ENCODE assay signal across 8 cellular contexts in genomic region chr17:4808378-4808767, GRCh38. TPM values are rescaled to one million over a fixed set of nuclear protein-coding genes. Genes with fewer than 3 reads are reported as not detected.
DNase-seq lines count a peak whose midpoint lies in the region; ATAC-seq and TF ChIP-seq lines count a peak whose summit lies in the region.

No MANE protein-coding gene starts in this region.

- no peaks in the 10 kb centered on the region for H3K27me3 ChIP-seq in CD4-positive, CD25-positive, alpha-beta regulatory T cell (ENCODE audit: control insufficient read depth, insufficient read depth, low read length)
- H3K27me3 ChIP-seq in PC-9 (ENCODE audit: insufficient read depth, low read depth) (no peaks in the 10 kb centered on the region), esophagus squamous epithelium (no peaks in the 10 kb centered on the region), BE2C (no peaks in the 10 kb centered on the region), smooth muscle cell (ENCODE audit: low read depth) (no peaks in the 10 kb centered on the region)

- TSS peak; percentile 38 for BruUV-seq in PC-9 (replicated peaks; lab: Mats Ljungman, UMichigan)

- H3K36me3 Mint-ChIP-seq in CD4-positive, CD25-positive, alpha-beta regulatory T cell = peaks cover 8% of the 10 kb centered on the region

- no peaks in the 10 kb centered on the region for H4K20me1 ChIP-seq in PC-9 (ENCODE audit: insufficient read depth)
- no peaks in the 10 kb centered on the region for H4K20me1 ChIP-seq in smooth muscle cell (ENCODE audit: low read depth)

- TF ChIP-seq POLR2A in esophagus squamous epithelium (IDR thresholded peaks at IDR 0.05) = no peak

- H3F3A ChIP-seq in PC-9 (ENCODE audit: insufficient read depth, low read depth) = peaks cover 32% of the 10 kb centered on the region
- H3F3A ChIP-seq in smooth muscle cell (ENCODE audit: low read depth) = no peaks in the 10 kb centered on the region

- H3K9ac ChIP-seq in smooth muscle cell (ENCODE audit: low read depth) = no peak overlapping the region

- ATAC-seq in CD4-positive, CD25-positive, alpha-beta regulatory T cell (ENCODE audit: low read depth in 2 of 2) = no peak

- CTCF ChIA-PET in PC-9 (lab: Charles Lee) = interaction anchor here (0.6 to 0.7 kb wide), 2 partner anchors 22 to 87 kb away, joined by 3 read pairs; no protein-coding TSS in a partner anchor

- H3K4me2 ChIP-seq in PC-9 (peak overlapping the region; percentile 83), smooth muscle cell (no peak overlapping the region)

- H3K27ac ChIP-seq in CD4-positive, CD25-positive, alpha-beta regulatory T cell (ENCODE audit: insufficient read depth, low read length, poor library complexity, severe bottlenecking) = no peak overlapping the region
- H3K27ac ChIP-seq in PC-9 (no peak overlapping the region), esophagus squamous epithelium (peak overlapping the region; percentile 78 to 92 (median 89)), smooth muscle cell (ENCODE audit: low read depth) (no peak overlapping the region)

- POLR2A ChIA-PET in PC-9 (lab: Charles Lee; ENCODE audit: unreplicated experiment) = interaction anchor here (0.6 to 1.1 kb wide), 3 partner anchors 18 to 87 kb away, joined by 3 to 12 read pairs (median 4); no protein-coding TSS in a partner anchor

- no peak for DNase-seq in CD4-positive, CD25-positive, alpha-beta regulatory T cell
- DNase-seq in PC-9 (peak in 1 of 2 experiments; percentile 19), esophagus squamous epithelium (lab: John Stamatoyannopoulos, UW) (no peak), occipital lobe (lab: John Stamatoyannopoulos, UW) (peak; percentile 26), BE2C (no peak), smooth muscle cell (lab: John Stamatoyannopoulos, UW; ENCODE audit: unreplicated experiment) (no peak)
- DNase-seq in stimulated activated CD4-positive, alpha-beta T cell treated with anti-CD3 and anti-CD28 coated beads, Interleukin-2, amount 100 ng/mL, for 24 hours = no peak
- DNase-seq in effector CD4-positive, alpha-beta T cell = no peak

- peak overlapping the region in 1 of 3 donors; percentile 42 for H3K27ac Mint-ChIP-seq in CD4-positive, CD25-positive, alpha-beta regulatory T cell

- H3K79me2 ChIP-seq in PC-9 (ENCODE audit: low read depth) (no peaks in the 10 kb centered on the region), smooth muscle cell (ENCODE audit: low read depth) (no peaks in the 10 kb centered on the region)

- peak overlapping the region; percentile 78 to 92 (median 82) for H3K4me3 Mint-ChIP-seq in CD4-positive, CD25-positive, alpha-beta regulatory T cell

- H3K9me3 ChIP-seq in CD4-positive, CD25-positive, alpha-beta regulatory T cell (ENCODE audit: control insufficient read depth in 2 of 2, low read length in 2 of 2) = no peaks in the 10 kb centered on the region
- H3K9me3 ChIP-seq in PC-9 (ENCODE audit: insufficient read depth, low read depth) (no peaks in the 10 kb centered on the region), esophagus squamous epithelium (no peaks in the 10 kb centered on the region), BE2C (no peaks in the 10 kb centered on the region), smooth muscle cell (replicated peaks; ENCODE audit: low read depth) (no peaks in the 10 kb centered on the region)

- intact Hi-C loops in PC-9 (cut with micrococcal nuclease; ENCODE audit: unreplicated experiment) = loop anchor here (5.0 kb wide), 1 partner anchor 74 kb away; no protein-coding TSS in a partner anchor
- intact Hi-C loops in esophagus squamous epithelium (cut with DNase I) = no loop called here

- no peak for TF ChIP-seq CTCF in PC-9 (conservative IDR thresholded peaks at IDR 0.05)
- TF ChIP-seq CTCF in esophagus squamous epithelium (IDR thresholded peaks at IDR 0.05) = peak in 1 of 6 experiments; percentile 11
- TF ChIP-seq CTCF in BE2C (IDR thresholded peaks at IDR 0.05; ENCODE audit: low read depth, low read length) = no peak
- TF ChIP-seq CTCF in smooth muscle cell (IDR thresholded peaks at IDR 0.05; ENCODE audit: borderline replicate concordance, insufficient read depth, poor library complexity, severe bottlenecking) = no peak

- H2AFZ ChIP-seq in PC-9 (no peak overlapping the region), smooth muscle cell (ENCODE audit: low read depth) (no peak overlapping the region)

- no peaks in the 10 kb centered on the region for H3K9me3 Mint-ChIP-seq in CD4-positive, CD25-positive, alpha-beta regulatory T cell

- H3K4me1 Mint-ChIP-seq in CD4-positive, CD25-positive, alpha-beta regulatory T cell = peaks cover 6 to 22% (median 15%) of the 10 kb centered on the region in 4 donors

- no peaks in the 10 kb centered on the region for H3K27me3 Mint-ChIP-seq in CD4-positive, CD25-positive, alpha-beta regulatory T cell

- H3K4me1 ChIP-seq in CD4-positive, CD25-positive, alpha-beta regulatory T cell (ENCODE audit: control insufficient read depth, insufficient read depth, low read length, poor library complexity, severe bottlenecking) = peaks cover 14% of the 10 kb centered on the region
- H3K4me1 ChIP-seq in PC-9 (replicated peaks; ENCODE audit: insufficient read depth) = peaks cover 38% of the 10 kb centered on the region
- H3K4me1 ChIP-seq in esophagus squamous epithelium = peaks cover 14 to 61% (median 21%) of the 10 kb centered on the region in 3 donors
- no peaks in the 10 kb centered on the region for H3K4me1 ChIP-seq in BE2C
- H3K4me1 ChIP-seq in smooth muscle cell (ENCODE audit: low read depth) = peaks cover 10% of the 10 kb centered on the region

- 12 to 24% methylated on average over 6 of the region's 6 CpGs for WGBS in esophagus squamous epithelium, 2 donors
- WGBS in smooth muscle cell (ENCODE audit: low lambda C conversion rate) = 92% methylated on average over 6 of the region's 6 CpGs

- H3K36me3 ChIP-seq in CD4-positive, CD25-positive, alpha-beta regulatory T cell (ENCODE audit: control insufficient read depth, insufficient read depth, low read length) = peaks cover 4% of the 10 kb centered on the region
- H3K36me3 ChIP-seq in PC-9 (ENCODE audit: low read depth) (0 out of 2 replicates have a peak, but pooled peaks cover 9% of the 10 kb centered on the region), esophagus squamous epithelium (peaks cover 0 to 35% (median 11%) of the 10 kb centered on the region in 3 donors), BE2C (no peaks in the 10 kb centered on the region), smooth muscle cell (ENCODE audit: low read depth) (no peaks in the 10 kb centered on the region)

- no peaks in the 10 kb centered on the region for H3K9me2 ChIP-seq in PC-9 (ENCODE audit: insufficient read depth)

- no peak overlapping the region for H3K4me3 ChIP-seq in CD4-positive, CD25-positive, alpha-beta regulatory T cell (ENCODE audit: low read depth, low read length)
- H3K4me3 ChIP-seq in PC-9 (no peak overlapping the region), esophagus squamous epithelium (peak overlapping the region; percentile 65 to 76 (median 71)), BE2C (ENCODE audit: low read depth, low read length) (no peak overlapping the region), smooth muscle cell (no peak overlapping the region)

RNA-seq across cellular contexts. Expression of gene PLD2, which starts 1.4 kb away (rescaled TPM):
- total RNA-seq in CD4-positive, CD25-positive, alpha-beta regulatory T cell = 36.4 TPM
- polyA plus RNA-seq in CD4-positive, CD25-positive, alpha-beta regulatory T cell = 1 to 10 TPM; 1.6 to 4.7 (median 1.9) TPM
- total RNA-seq in PC-9 (2021) = 95.5 and 116 TPM in 2 replicates
- total RNA-seq in esophagus squamous epithelium = 100 to 1,000 TPM in 1 of 4 donors, 10 to 100 TPM in 3; 38.7 to 114 (median 86.7) TPM
- total RNA-seq in occipital lobe = 6.1 TPM
- polyA plus RNA-seq in BE2C (2012; ENCODE audit: insufficient read depth, insufficient read length, low read depth) = 4.6 TPM
- total RNA-seq in smooth muscle cell = 19.9 and 20.3 TPM in 2 replicates
- 9.9 and 26.4 TPM in 2 replicates for polyA plus RNA-seq in smooth muscle cell

RNA-seq across cellular contexts. Expression of gene PSMB6, which starts 12.4 kb away (rescaled TPM):
- 64.7 TPM for total RNA-seq in CD4-positive, CD25-positive, alpha-beta regulatory T cell
- polyA plus RNA-seq in CD4-positive, CD25-positive, alpha-beta regulatory T cell = 100 to 1,000 TPM; 281 to 354 (median 319) TPM
- total RNA-seq in PC-9 (2021) (214 and 326 TPM in 2 replicates), esophagus squamous epithelium (100 to 1,000 TPM; 154 to 216 (median 201) TPM), occipital lobe (64.4 TPM), smooth muscle cell (139 and 162 TPM in 2 replicates)
- 203 TPM for polyA plus RNA-seq in BE2C (2012; ENCODE audit: insufficient read depth, insufficient read length, low read depth)
- polyA plus RNA-seq in smooth muscle cell = 434 and 438 TPM in 2 replicates

RNA-seq across cellular contexts. Expression of gene GLTPD2, which starts 19.6 kb away (rescaled TPM):
- total RNA-seq in CD4-positive, CD25-positive, alpha-beta regulatory T cell = 0.39 TPM
- polyA plus RNA-seq in CD4-positive, CD25-positive, alpha-beta regulatory T cell = under 1 TPM in 1 of 4 donors, not detected in 3; 0.43 TPM
- total RNA-seq in PC-9 (2021) (not detected in 2 replicates), esophagus squamous epithelium (1 to 10 TPM in 3 of 4 donors, not detected in 1; 1.1 to 2.0 (median 1.1) TPM), occipital lobe (not detected), smooth muscle cell (not detected in 2 replicates)
- 0.99 TPM for polyA plus RNA-seq in BE2C (2012; ENCODE audit: insufficient read depth, insufficient read length, low read depth)
- 0.82 and 0.89 TPM in 2 replicates for polyA plus RNA-seq in smooth muscle cell

RNA-seq across cellular contexts. Expression of gene VMO1, which starts 22.2 kb away (rescaled TPM):
- not detected for total RNA-seq in CD4-positive, CD25-positive, alpha-beta regulatory T cell
- under 1 TPM in 1 of 4 donors, not detected in 3; 0.71 TPM for polyA plus RNA-seq in CD4-positive, CD25-positive, alpha-beta regulatory T cell
- total RNA-seq in PC-9 (2021) (3.6 and 4.1 TPM in 2 replicates), esophagus squamous epithelium (1 to 10 TPM in 3 of 4 donors, not detected in 1; 1.3 to 5.2 (median 1.5) TPM), occipital lobe (0.62 TPM), smooth muscle cell (not detected in 2 replicates)
- polyA plus RNA-seq in BE2C (2012; ENCODE audit: insufficient read depth, insufficient read length, low read depth) = not detected
- 0.44 and 0.94 TPM in 2 replicates for polyA plus RNA-seq in smooth muscle cell

Comparison
In these comparisons a context has a peak if more than half of its experiments do, and no peak if none do; other contexts are left out.
1. H3K27ac ChIP-seq: peak in esophagus squamous epithelium (4 of 4); none in CD4-positive, CD25-positive, alpha-beta regulatory T cell (single experiment), PC-9 (single experiment) and smooth muscle cell (single experiment).
2. H3K4me3 ChIP-seq: peak in esophagus squamous epithelium (4 of 4); none in CD4-positive, CD25-positive, alpha-beta regulatory T cell (single experiment), PC-9 (single experiment), BE2C (single experiment) and smooth muscle cell (single experiment).